1 cellular context compared by ENCODE assay signal in genomic region chr1:119859647-119860046, GRCh38.
A peak's percentile ranks its signal among the peaks of the same experiment; 100 is the strongest.
TF ChIP-seq lines count a peak whose summit lies in the region.

No MANE protein-coding gene starts in this region.

TF ChIP-seq in HCT116, 20 proteins besides CTCF, POLR2A, EP300 and RAD21 (continued from another document):
- TF ChIP-seq REST (IDR thresholded peaks at IDR 0.05; ENCODE audit: low read depth) (no peak), EGR1 (IDR thresholded peaks at IDR 0.05; ENCODE audit: low read depth) (no peak), EZH2phosphoT487 (IDR thresholded peaks at IDR 0.05; ENCODE audit: borderline replicate concordance) (no peak), CEBPB (IDR thresholded peaks at IDR 0.05; ENCODE audit: low read depth) (no peak), SRF (IDR thresholded peaks at IDR 0.05; ENCODE audit: low read depth) (no peak), JUND (IDR thresholded peaks at IDR 0.05) (peak; percentile 61), ZFX (IDR thresholded peaks at IDR 0.05) (no peak), ZNF274 (IDR thresholded peaks at IDR 0.05; ENCODE audit: low read depth, low read length) (no peak), YY1 (IDR thresholded peaks at IDR 0.05; ENCODE audit: extremely low read depth, insufficient replicate concordance, low read depth, low read length) (no peak), FOSL1 (IDR thresholded peaks at IDR 0.05; ENCODE audit: low read depth) (peak; percentile 80)
